In genomic region chr5:174065528-174066189, GRCh38 we compare ENCODE assay signal across 30 cellular contexts. TPM values are rescaled to one million over a fixed set of nuclear protein-coding genes. Genes with fewer than 3 reads are reported as not detected.
DNase-seq lines count a peak whose midpoint lies in the region; ATAC-seq, FAIRE-seq and TF ChIP-seq lines count a peak whose summit lies in the region.
"Had no signal": no experiment of that assay in that cellular context is flagged by ENCODE, and none has a peak within 500 bp of the region (broad histone marks: within the 10 kb centered on the region; RNA-seq: fewer than 3 reads in every experiment).

No MANE protein-coding gene starts in this region.

- no peak for TF ChIP-seq RAD21 in H1 (IDR thresholded peaks at IDR 0.05 in 1 of 2, conservative IDR thresholded peaks at IDR 0.05 in 1 of 2; ENCODE audit: low read depth in 2 of 2, low read length in 2 of 2)

- no peak overlapping the region for H2AFZ ChIP-seq in H1 (ENCODE audit: low read length)

- H4K91ac ChIP-seq in H1 (replicated peaks; ENCODE audit: insufficient read length, low read length), result no peak overlapping the region

- WGBS in H1 (ENCODE audit: extremely low coverage in 1 of 2, insufficient coverage in 1 of 2, insufficient read length in 1 of 2, insufficient replicate concordance in 2 of 2, low coverage in 1 of 2, low lambda C conversion rate in 2 of 2, missing lambda C conversion rate in 1 of 2), 2 experiments, result 79% methylated on average over 8 of the region's 8 CpGs; no CpG with 5 or more reads in 1 of the 2 experiments
- 18 to 51% (median 24%) methylated on average over 8 of the region's 8 CpGs for WGBS in stomach, 5 donors

- no peak overlapping the region for H2BK20ac ChIP-seq in H1 (ENCODE audit: low read length)

- no peak overlapping the region for H3K4ac ChIP-seq in H1 (replicated peaks; ENCODE audit: insufficient read length, low read depth, low read length)

- no peak for TF ChIP-seq EP300 in H1 (IDR thresholded peaks at IDR 0.05; ENCODE audit: borderline replicate concordance in 1 of 2, low read depth in 2 of 2, low read length in 2 of 2)
- TF ChIP-seq EP300 in stomach (IDR thresholded peaks at IDR 0.05), result no peak

- no peak for DNase-seq in activated naive CD4-positive, alpha-beta T cell treated with anti-CD3 and anti-CD28 coated beads for 36 hours
- DNase-seq in activated naive CD4-positive, alpha-beta T cell (lab: John Stamatoyannopoulos, UW), result no peak
- peak; percentile 71 for DNase-seq in NCI-H345 treated with DMSO at 0.1 percent for 48 hours (lab: John Stamatoyannopoulos, UW; ENCODE audit: unreplicated experiment)
- DNase-seq in H1 (ENCODE audit: low read depth in 1 of 2, low spot score in 2 of 2), result no peak
- DNase-seq in stomach, result peak; percentile 32
- no peak for DNase-seq in NCI-H1048 (lab: John Stamatoyannopoulos, UW)
- DNase-seq: ACHN; activated CD4-positive, alpha-beta T cell treated with anti-CD3 and anti-CD28 coated beads for 36 hours; activated naive CD4-positive, alpha-beta T cell treated with anti-CD3 and anti-CD28 coated beads, Interleukin-2, amount 50 U/mL, for 16 hours; activated T-cell treated with anti-CD3 and anti-CD28 coated beads, Interleukin-2, amount 50 U/mL, for 48 hours; cerebellar nuclear complex; effector memory CD4-positive, alpha-beta T cell; KBM-7; left cardiac atrium; NCI-H446 treated with DMSO at 0.1 percent for 48 hours; psoas muscle; stimulated activated CD4-positive, alpha-beta T cell treated with anti-CD3 and anti-CD28 coated beads, Interleukin-2, amount 100 ng/mL, for 48 hours; stimulated activated naive CD4-positive, alpha-beta T cell treated with Interleukin-2 at 50 U/mL for 16 hours had no signal

- no peak overlapping the region for H3K9ac ChIP-seq in H1 (replicated peaks in 1 of 4; ENCODE audit: extremely low read depth in 1 of 4, low read depth in 3 of 4, low read length in 3 of 4)
- H3K9ac ChIP-seq: BLaER1 treated with 17β-estradiol and CSF1 and Interleukin-3, amounts not matched to agents 10 nM and 100 nM had no signal

- no peaks in the 10 kb centered on the region for H3K9me3 ChIP-seq in H1 (ENCODE audit: insufficient read depth in 2 of 2, low read depth in 1 of 2, low read length in 1 of 2)
- peaks cover 0 to 2% (median 0%) of the 10 kb centered on the region in 4 donors for H3K9me3 ChIP-seq in stomach
- H3K9me3 ChIP-seq: ascending aorta, thyroid gland had no signal

- H4K20me1 ChIP-seq in H1 (replicated peaks in 1 of 2; ENCODE audit: control insufficient read depth in 1 of 2, insufficient read depth in 2 of 2, low read length in 2 of 2), result no peaks in the 10 kb centered on the region
- H4K20me1 ChIP-seq: BLaER1 treated with 17β-estradiol and CSF1 and Interleukin-3, amounts not matched to agents 10 nM and 100 nM had no signal

- no peaks in the 10 kb centered on the region for H3K4me1 Mint-ChIP-seq in activated naive CD4-positive, alpha-beta T cell treated with anti-CD3 and anti-CD28 coated beads for 36 hours (ENCODE audit: low read depth)
- H3K4me1 Mint-ChIP-seq: activated CD4-positive, alpha-beta T cell treated with anti-CD3 and anti-CD28 coated beads for 36 hours had no signal

- H3K79me2 ChIP-seq in H1 (ENCODE audit: control insufficient read depth in 1 of 2, insufficient read depth in 2 of 2, low read length in 2 of 2), result no peaks in the 10 kb centered on the region

- H3K27ac Mint-ChIP-seq in activated naive CD4-positive, alpha-beta T cell treated with anti-CD3 and anti-CD28 coated beads for 36 hours, result peak overlapping the region; percentile 33
- H3K27ac Mint-ChIP-seq: activated CD4-positive, alpha-beta T cell treated with anti-CD3 and anti-CD28 coated beads for 36 hours; mesothelial cell of epicardium; natural killer cell treated with Interleukin-12 subunit alpha and Interleukin-12 subunit beta and Interleukin-15 and Interleukin-18, amount 100 ng/mL, for 72 hours had no signal

- ATAC-seq in HG03460 (IDR thresholded peaks at IDR 0.05; ENCODE audit: unreplicated experiment) (no peak), GM21381 (IDR thresholded peaks at IDR 0.05; ENCODE audit: unreplicated experiment) (no peak)
- ATAC-seq: activated CD4-positive, alpha-beta T cell treated with anti-CD3 and anti-CD28 coated beads for 36 hours; GM12878; left cardiac atrium; natural killer cell treated with Interleukin-12 subunit alpha and Interleukin-12 subunit beta and Interleukin-15 and Interleukin-18, amount 100 ng/mL, for 72 hours; psoas muscle had no signal

- no peak overlapping the region for H3K23ac ChIP-seq in H1 (ENCODE audit: insufficient read length)

- intact Hi-C loops in activated naive CD4-positive, alpha-beta T cell treated with anti-CD3 and anti-CD28 coated beads for 36 hours (cut with micrococcal nuclease), result no loop called here
- intact Hi-C loops in stomach (cut with DNase I; ENCODE audit: low total_unique reads), result no loop called here

- no peak overlapping the region for H4K5ac ChIP-seq in H1 (ENCODE audit: insufficient read length, low read depth, low read length)

- H3K56ac ChIP-seq in H1 (replicated peaks; ENCODE audit: insufficient read length, low read depth, low read length), result no peak overlapping the region

- H2BK15ac ChIP-seq in H1 (ENCODE audit: low read length), result no peak overlapping the region

- H3K23me2 ChIP-seq in H1 (ENCODE audit: low read depth, low read length), result peaks cover 5% of the 10 kb centered on the region; the same call in 1 of the 2 replicates

- no peak overlapping the region for H2AK5ac ChIP-seq in H1 (ENCODE audit: low read depth, low read length)

- H3K36me3 Mint-ChIP-seq in activated naive CD4-positive, alpha-beta T cell treated with anti-CD3 and anti-CD28 coated beads for 36 hours (ENCODE audit: low read depth), result no peaks in the 10 kb centered on the region
- H3K36me3 Mint-ChIP-seq: mesothelial cell of epicardium; natural killer cell treated with Interleukin-12 subunit alpha and Interleukin-12 subunit beta and Interleukin-15 and Interleukin-18, amount 100 ng/mL, for 72 hours had no signal

- no peak overlapping the region for H2BK12ac ChIP-seq in H1 (ENCODE audit: low read depth, low read length)

- no peak overlapping the region for H3K4me2 ChIP-seq in H1 (ENCODE audit: insufficient read depth in 1 of 2, low read depth in 2 of 2, low read length in 2 of 2)
- H3K4me2 ChIP-seq: BLaER1 treated with 17β-estradiol and CSF1 and Interleukin-3, amounts not matched to agents 10 nM and 100 nM; smooth muscle cell had no signal

- H2BK120ac ChIP-seq in H1 (replicated peaks; ENCODE audit: low read depth, low read length), result no peak overlapping the region

- peaks cover 1% of the 10 kb centered on the region for H3K9me3 Mint-ChIP-seq in activated naive CD4-positive, alpha-beta T cell treated with anti-CD3 and anti-CD28 coated beads for 36 hours
- H3K9me3 Mint-ChIP-seq: mesothelial cell of epicardium; natural killer cell treated with Interleukin-12 subunit alpha and Interleukin-12 subunit beta and Interleukin-15 and Interleukin-18, amount 100 ng/mL, for 72 hours had no signal

- H3K4me1 ChIP-seq in H1 (replicated peaks in 1 of 4; ENCODE audit: control insufficient read depth in 3 of 4, insufficient read depth in 4 of 4, low read length in 3 of 4) (no peaks in the 10 kb centered on the region), stomach (peaks cover 0 to 4% (median 0%) of the 10 kb centered on the region in 4 donors)
- H3K4me1 ChIP-seq: ascending aorta; BLaER1 treated with 17β-estradiol and CSF1 and Interleukin-3, amounts not matched to agents 10 nM and 100 nM; psoas muscle; thyroid gland had no signal

- POLR2A ChIA-PET in H1 (lab: Charles Lee; ENCODE audit: partially characterized antibody), result no interaction called here

- CTCF ChIA-PET in activated naive CD4-positive, alpha-beta T cell treated with anti-CD3 and anti-CD28 coated beads for 36 hours (lab: Charles Lee), result no interaction called here
- CTCF ChIA-PET in H1 (lab: Charles Lee; ENCODE audit: partially characterized antibody), result interaction anchor here (0.5 kb wide), 1 partner anchor 584 kb away, joined by 4 read pairs; no protein-coding TSS in a partner anchor

- H3K4me3 ChIP-seq in H1 (ENCODE audit: extremely low read depth in 1 of 4, insufficient read depth in 2 of 4, low read depth in 3 of 4, low read length in 4 of 4), result no peak overlapping the region
- no peak overlapping the region for H3K4me3 ChIP-seq in stomach
- H3K4me3 ChIP-seq: ascending aorta; BLaER1 treated with 17β-estradiol and CSF1 and Interleukin-3, amounts not matched to agents 10 nM and 100 nM; GM12878; psoas muscle; smooth muscle cell; thyroid gland had no signal

- TF ChIP-seq CTCF in H1 (IDR thresholded peaks at IDR 0.05; ENCODE audit: control extremely low read depth in 1 of 3, insufficient read depth in 1 of 3, low read depth in 1 of 3, low read length in 3 of 3) (no peak), stomach (IDR thresholded peaks at IDR 0.05) (no peak)

- no peak for TF ChIP-seq POLR2A in H1 (IDR thresholded peaks at IDR 0.05; ENCODE audit: control extremely low read depth in 1 of 2, low read depth in 2 of 2, low read length in 2 of 2)
- no peak for TF ChIP-seq POLR2A in stomach (IDR thresholded peaks at IDR 0.05)

- H3K18ac ChIP-seq in H1 (ENCODE audit: extremely low read depth, low read length), result no peak overlapping the region

- peaks cover 24% of the 10 kb centered on the region for H3K27me3 Mint-ChIP-seq in activated naive CD4-positive, alpha-beta T cell treated with anti-CD3 and anti-CD28 coated beads for 36 hours (ENCODE audit: low read depth)

- H3K14ac ChIP-seq in H1 (ENCODE audit: insufficient read length), result no peak overlapping the region

- H2BK5ac ChIP-seq in H1 (ENCODE audit: low read depth, low read length), result no peak overlapping the region

- H3K36me3 ChIP-seq in H1 (ENCODE audit: control insufficient read depth in 2 of 4, insufficient read depth in 4 of 4, low read length in 3 of 4), result no peaks in the 10 kb centered on the region
- no peaks in the 10 kb centered on the region for H3K36me3 ChIP-seq in stomach
- H3K36me3 ChIP-seq: ascending aorta; BLaER1 treated with 17β-estradiol and CSF1 and Interleukin-3, amounts not matched to agents 10 nM and 100 nM; thyroid gland had no signal

- H3K4me3 Mint-ChIP-seq in activated naive CD4-positive, alpha-beta T cell treated with anti-CD3 and anti-CD28 coated beads for 36 hours, result no peak overlapping the region
- H3K4me3 Mint-ChIP-seq: activated CD4-positive, alpha-beta T cell treated with anti-CD3 and anti-CD28 coated beads for 36 hours; mesothelial cell of epicardium; natural killer cell treated with Interleukin-12 subunit alpha and Interleukin-12 subunit beta and Interleukin-15 and Interleukin-18, amount 100 ng/mL, for 72 hours had no signal

- FAIRE-seq in H1 (lab: Jason Lieb, UNC), result no peak
- FAIRE-seq: GM12878, TTC549 had no signal

- peak overlapping the region; percentile 22; the same call in 1 of the 2 replicates for H4K8ac ChIP-seq in H1 (ENCODE audit: extremely low read depth, insufficient read depth, low read length)

- no peaks in the 10 kb centered on the region for H3K79me1 ChIP-seq in H1 (ENCODE audit: low read depth, low read length)

- H3K27me3 ChIP-seq in H1 (replicated peaks in 1 of 4; ENCODE audit: control insufficient read depth in 3 of 4, extremely low read depth in 1 of 4, insufficient read depth in 3 of 4, low read length in 3 of 4) (no peaks in the 10 kb centered on the region), stomach (peaks cover 0 to 30% (median 0%) of the 10 kb centered on the region in 3 donors)
- H3K27me3 ChIP-seq: ascending aorta; BLaER1 treated with 17β-estradiol and CSF1 and Interleukin-3, amounts not matched to agents 10 nM and 100 nM; thyroid gland had no signal

- no peak overlapping the region for H3K27ac ChIP-seq in H1 (ENCODE audit: low read depth, low read length)
- no peak overlapping the region for H3K27ac ChIP-seq in stomach
- H3K27ac ChIP-seq: ascending aorta; BLaER1 treated with 17β-estradiol and CSF1 and Interleukin-3, amounts not matched to agents 10 nM and 100 nM; psoas muscle; thyroid gland had no signal

RNA-seq across cellular contexts. Expression of gene NSG2, which starts 20.2 kb away (rescaled TPM):
- total RNA-seq in activated naive CD4-positive, alpha-beta T cell treated with anti-CD3 and anti-CD28 coated beads for 36 hours, result not detected
- 0.34 and 0.78 TPM in 2 replicates for total RNA-seq in H1 (2021; fragmentation: NEBNext Ultra II Directional; extraction: Animal tissue kit (Norgen Biotek cat#: 25700))
- polyA plus RNA-seq in H1 (2011; rRNA removed) (0.53 and 0.56 TPM in 2 replicates), stomach (1 to 10 TPM in 2 of 3 donors, under 1 TPM in 1; 0.75 to 1.5 (median 1.4) TPM)
- polyA plus RNA-seq in H1 (2011; cell fraction: cytosol; rRNA removed), result 0.74 TPM
- 2.0 TPM for polyA plus RNA-seq in H1 (2011; cell fraction: nucleus; rRNA removed)
- polyA plus RNA-seq in H1 (2012, experiment 1 of 2), result 0.39 to 0.65 TPM (median 0.48 TPM) in 4 replicates
- polyA plus RNA-seq in H1 (2012, experiment 2 of 2), result 0.12 TPM
- polyA plus RNA-seq in H1 (2013, experiment 1 of 2), result 0.32 TPM
- 0.29 TPM for polyA plus RNA-seq in H1 (2013, experiment 2 of 2)
- polyA minus RNA-seq in H1 (2011; rRNA and poly(A)+ RNA removed), result 0.19 and 1.8 TPM in 2 replicates
- polyA minus RNA-seq in H1 (2011; cell fraction: cytosol; rRNA and poly(A)+ RNA removed), result not detected
- 0.70 TPM for polyA minus RNA-seq in H1 (2011; cell fraction: nucleus; rRNA and poly(A)+ RNA removed)
- total RNA-seq in stomach, result 1 to 10 TPM in 2 of 5 donors, not detected in 3; 4.2 to 4.8 TPM
- total RNA-seq: activated CD4-positive, alpha-beta T cell treated with anti-CD3 and anti-CD28 coated beads for 36 hours; activated CD8-positive, alpha-beta memory T cell treated with anti-CD3 and anti-CD28 coated beads for 36 hours; ascending aorta; glomerular endothelial cell; GM12878; mesothelial cell of epicardium; natural killer cell treated with Interleukin-12 subunit alpha and Interleukin-12 subunit beta and Interleukin-15 and Interleukin-18, amount 100 ng/mL, for 72 hours had no signal
- polyA plus RNA-seq: smooth muscle cell had no signal

Comparison
In these comparisons a context has a peak if more than half of its experiments do, and no peak if none do; other contexts are left out.
1. DNase-seq: peak in NCI-H345 treated with DMSO at 0.1 percent for 48 hours (single experiment) and stomach (single experiment); none in activated naive CD4-positive, alpha-beta T cell treated with anti-CD3 and anti-CD28 coated beads for 36 hours (single experiment), activated naive CD4-positive, alpha-beta T cell (0 of 4), H1 (0 of 2) and NCI-H1048 (single experiment).